19 cellular contexts compared by ENCODE assay signal in the genomic region with DNA sequence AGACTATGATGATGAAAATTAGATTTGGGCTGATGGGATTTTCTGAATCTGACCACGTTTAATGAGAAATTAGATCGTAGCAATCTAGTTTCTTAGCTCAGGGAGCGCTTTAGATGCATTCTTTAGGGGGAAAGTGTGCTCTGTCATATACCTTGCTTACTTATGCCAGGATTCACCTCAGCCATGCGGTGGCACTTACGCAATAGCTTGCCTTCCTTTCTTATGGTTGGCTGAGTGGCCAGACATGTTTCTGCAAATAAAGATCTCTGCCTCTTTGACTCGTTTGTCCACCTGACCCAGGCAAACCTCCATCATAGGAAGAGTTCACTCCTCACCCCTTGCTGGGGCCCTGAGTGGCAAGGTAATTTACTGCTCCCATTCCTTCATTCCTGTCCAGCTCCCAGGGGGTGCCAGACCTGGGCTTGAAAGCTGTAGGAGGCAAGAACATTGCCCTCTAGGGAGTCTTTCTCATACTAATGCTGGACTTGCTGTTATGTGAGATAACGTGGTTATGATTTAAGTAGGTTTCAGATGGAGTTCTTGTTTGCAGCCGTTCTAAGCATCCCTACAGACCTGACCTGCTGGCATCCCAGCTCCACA.
"Had no signal": no experiment of that assay in that cellular context is flagged by ENCODE, and none has a peak within 500 bp of the region (broad histone marks: within the 10 kb centered on the region; RNA-seq: fewer than 3 reads in every experiment).

No MANE protein-coding gene starts in this region.

- H3K4me1 ChIP-seq: colonic mucosa, right atrium auricular region, tibial artery had no signal

- H3K9me3 Mint-ChIP-seq: activated naive CD4-positive, alpha-beta T cell treated with anti-CD3 and anti-CD28 coated beads, Interleukin-2, amount 50 U/mL, for 24 hours; T-helper 1 cell treated with Interleukin-12 subunit alpha and Interleukin-12 subunit beta and Interleukin-4 antibody, amounts not matched to agents 30 μg/mL and 1 μg/mL, for 36 hours had no signal

- ATAC-seq: activated CD8-positive, alpha-beta T cell treated with anti-CD3 and anti-CD28 coated beads for 36 hours; left ventricle myocardium superior had no signal

- H3K27me3 ChIP-seq: colonic mucosa, right atrium auricular region, tibial artery had no signal

- FAIRE-seq: TTC549 had no signal

- H3K36me3 ChIP-seq: colonic mucosa, right atrium auricular region had no signal

- H3K9me3 ChIP-seq: colonic mucosa, right atrium auricular region, tibial artery had no signal

- H3K4me3 ChIP-seq: colonic mucosa, right atrium auricular region, skin epidermis, tibial artery had no signal

- H3K27me3 Mint-ChIP-seq: activated CD8-positive, alpha-beta T cell treated with anti-CD3 and anti-CD28 coated beads for 36 hours; activated naive CD4-positive, alpha-beta T cell treated with anti-CD3 and anti-CD28 coated beads, Interleukin-2, amount 50 U/mL, for 24 hours had no signal

- H3K4me3 Mint-ChIP-seq: activated CD8-positive, alpha-beta T cell treated with anti-CD3 and anti-CD28 coated beads for 36 hours; nephron progenitor cell had no signal

- DNase-seq: activated CD4-positive, CD25-positive, alpha-beta regulatory T cell; activated CD8-positive, alpha-beta memory T cell treated with anti-CD3 and anti-CD28 coated beads, Interleukin-2, amount 50 U/mL, for 4 hours; activated CD8-positive, alpha-beta T cell treated with anti-CD3 and anti-CD28 coated beads for 36 hours; activated effector memory CD4-positive, alpha-beta T cell treated with anti-CD3 and anti-CD28 coated beads, Interleukin-2, amount 50 U/mL, for 16 hours; activated T-cell treated with anti-CD3 and anti-CD28 coated beads, Interleukin-2, amount 50 U/mL, for 48 hours; amniotic stem cell; central memory CD4-positive, alpha-beta T cell; colonic mucosa; foreskin melanocyte; left ventricle myocardium superior; nephron progenitor cell; occipital lobe; stimulated activated CD4-positive, alpha-beta T cell treated with anti-CD3 and anti-CD28 coated beads, Interleukin-4, amount 100 ng/mL, for 24 hours; tibial artery had no signal

- H3K27ac Mint-ChIP-seq: activated CD8-positive, alpha-beta T cell treated with anti-CD3 and anti-CD28 coated beads for 36 hours; nephron progenitor cell had no signal

- H3K27ac ChIP-seq: colonic mucosa, right atrium auricular region, skin epidermis, tibial artery had no signal
